Comparison of ENCODE assay signal across 10 cellular contexts in the genomic region with DNA sequence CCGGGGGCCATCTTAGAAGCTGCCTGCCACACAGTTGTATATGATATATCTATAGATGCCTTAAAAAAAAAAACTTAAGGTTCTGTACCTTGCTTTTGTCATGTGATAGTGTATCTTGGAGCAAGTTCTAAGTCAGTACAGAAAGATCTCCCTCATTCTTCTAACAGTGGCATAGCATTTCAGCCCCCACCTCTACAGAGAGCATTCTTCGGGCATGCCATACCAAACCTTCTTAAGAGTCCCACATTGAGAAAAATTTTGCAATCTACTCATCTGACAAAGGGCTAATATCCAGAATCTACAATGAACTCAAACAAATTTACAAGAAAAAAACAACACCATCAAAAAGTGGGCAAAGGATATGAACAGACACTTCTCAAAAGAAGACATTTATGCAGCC. TPM values are rescaled to one million over a fixed set of nuclear protein-coding genes. Genes with fewer than 3 reads are reported as not detected.
"Had no signal": no experiment of that assay in that cellular context is flagged by ENCODE, and none has a peak within 500 bp of the region (broad histone marks: within the 10 kb centered on the region; RNA-seq: fewer than 3 reads in every experiment).

No MANE protein-coding gene starts in this region.

RNA-seq across cellular contexts. Expression of a gene that starts 24.7 kb away (rescaled TPM):
- total RNA-seq: esophagus squamous epithelium; left colon; lung microvascular endothelial cell; mesenteric fat pad; mononuclear cell; naive thymus-derived CD8-positive, alpha-beta T cell; posterior vena cava; stomach; transverse colon; ureter had no signal
- polyA plus RNA-seq: naive thymus-derived CD8-positive, alpha-beta T cell; stomach had no signal
